8 cellular contexts compared by ENCODE assay signal in the genomic region with DNA sequence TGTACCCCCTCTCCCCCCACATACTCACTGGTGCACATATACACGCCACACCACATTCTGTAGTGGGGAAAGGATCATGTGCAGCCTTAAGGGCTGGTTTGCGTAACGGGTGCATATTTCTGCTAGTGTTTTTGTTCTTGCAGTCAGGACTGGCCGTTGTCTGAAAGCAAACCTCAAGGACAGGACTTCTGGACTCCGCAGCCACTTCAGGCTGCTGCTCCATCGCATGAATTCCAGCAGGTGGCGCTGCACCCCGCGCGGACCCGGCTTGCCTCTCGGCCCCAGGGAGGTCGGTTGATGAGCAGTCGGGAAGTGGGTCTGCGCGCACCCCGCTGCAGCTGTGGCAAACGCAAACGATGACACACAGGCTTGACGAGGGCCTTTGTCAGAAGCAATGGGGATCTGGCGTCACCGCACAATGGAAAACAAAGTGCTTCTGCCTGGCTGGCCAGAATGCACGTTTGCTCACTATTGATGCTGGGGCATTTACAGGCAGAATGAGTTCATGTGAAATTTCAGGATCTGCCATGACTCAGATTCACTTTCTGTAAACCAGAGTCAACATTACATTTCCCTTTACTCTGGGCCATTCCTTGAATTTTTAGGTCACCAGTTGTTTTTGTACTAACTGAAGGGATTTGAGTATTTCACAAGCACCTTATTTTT. TPM values are rescaled to one million over a fixed set of nuclear protein-coding genes. Genes with fewer than 3 reads are reported as not detected.
DNase-seq lines count a peak whose midpoint lies in the region; ATAC-seq and TF ChIP-seq lines count a peak whose summit lies in the region.

No MANE protein-coding gene starts in this region.

- no peak overlapping the region for H3K9ac ChIP-seq in NT2/D1 (ENCODE audit: insufficient read length, low read depth)
- H3K9ac ChIP-seq in endodermal cell (ENCODE audit: extremely low read depth, low read length, poor library complexity, severe bottlenecking): peak overlapping the region; percentile 8

- H3K27ac Mint-ChIP-seq in endodermal cell: peak overlapping the region; percentile 16

- peak overlapping the region; percentile 85 for H3K27ac ChIP-seq in endodermal cell (ENCODE audit: low read depth, low read length)
- H3K27ac ChIP-seq in mesodermal cell (ENCODE audit: low read depth, low read length, severe bottlenecking): peak overlapping the region; percentile 98

- H3K9me3 ChIP-seq in NT2/D1 (ENCODE audit: insufficient read depth, low read length) (no peaks in the 10 kb centered on the region), endodermal cell (ENCODE audit: control insufficient read depth, low read length) (no peaks in the 10 kb centered on the region), mesodermal cell (ENCODE audit: control insufficient read depth, low read length) (no peaks in the 10 kb centered on the region)

- 2 to 6% methylated on average over 15 to 23 of the region's 23 CpGs for whole genome bisulfite sequencing in endodermal cell (ENCODE audit: insufficient coverage in 1 of 2, insufficient read length in 1 of 2), 2 experiments
- WGBS in mesodermal cell (ENCODE audit: insufficient coverage in 2 of 2), 2 experiments: 2% methylated on average over 20 to 21 of the region's 23 CpGs

- H3K4me1 ChIP-seq in NT2/D1 (ENCODE audit: insufficient read depth, insufficient read length) (no peaks in the 10 kb centered on the region), endodermal cell (ENCODE audit: control insufficient read depth, insufficient read depth, low read length) (peaks cover 19% of the 10 kb centered on the region), mesodermal cell (ENCODE audit: control insufficient read depth, insufficient read depth, low read length, poor library complexity, severe bottlenecking) (peaks cover 37% of the 10 kb centered on the region)

- H3K36me3 ChIP-seq in NT2/D1 (ENCODE audit: insufficient read depth, insufficient read length, low read length): no peaks in the 10 kb centered on the region
- H3K36me3 ChIP-seq in endodermal cell (ENCODE audit: control insufficient read depth, insufficient read depth, low read length): no peaks in the 10 kb centered on the region
- H3K36me3 ChIP-seq in mesodermal cell (ENCODE audit: control insufficient read depth, insufficient read depth, low read length): no peaks in the 10 kb centered on the region

- no peaks in the 10 kb centered on the region for H3K27me3 Mint-ChIP-seq in endodermal cell (ENCODE audit: insufficient read depth)

- peak; percentile 89 for DNase-seq in COR-L47 (lab: John Stamatoyannopoulos, UW)
- DNase-seq in HT-29 (ENCODE audit: low spot score): peak; percentile 83
- peak; percentile 69 for DNase-seq in NT2/D1 (ENCODE audit: low read depth, low spot score)
- peak; percentile 93 for DNase-seq in activated CD8-positive, alpha-beta memory T cell treated with anti-CD3 and anti-CD28 coated beads, Interleukin-2, amount 50 U/mL, for 4 hours
- peak; percentile 97 for DNase-seq in endodermal cell
- peak; percentile 78 to 91 for DNase-seq in stimulated activated CD8-positive, alpha-beta memory T cell treated with anti-CD3 and anti-CD28 coated beads, Interleukin-15, amount 100 ng/mL, for 4 hours (ENCODE audit: low read depth in 2 of 2)

- no peaks in the 10 kb centered on the region for H3K36me3 Mint-ChIP-seq in endodermal cell (ENCODE audit: low read depth)

- peak overlapping the region; percentile 15 for H3K4me3 Mint-ChIP-seq in endodermal cell

- H3K27me3 ChIP-seq in NT2/D1 (ENCODE audit: insufficient read depth, insufficient read length): no peaks in the 10 kb centered on the region
- H3K27me3 ChIP-seq in endodermal cell (ENCODE audit: control insufficient read depth, insufficient read depth, low read length, poor library complexity, severe bottlenecking): no peaks in the 10 kb centered on the region

- peaks cover 56% of the 10 kb centered on the region for H3K4me1 Mint-ChIP-seq in endodermal cell

- H3K4me3 ChIP-seq in NT2/D1 (ENCODE audit: insufficient read length, low read depth): no peak overlapping the region
- H3K4me3 ChIP-seq in endodermal cell (ENCODE audit: low read length): peak overlapping the region; percentile 20
- H3K4me3 ChIP-seq in mesodermal cell (ENCODE audit: extremely low read depth, insufficient read depth, low read length, poor library complexity, severe bottlenecking): no peak overlapping the region

- ATAC-seq in GM21381 (IDR thresholded peaks at IDR 0.05; ENCODE audit: unreplicated experiment): peak; percentile 88

- peak; percentile 99 for TF ChIP-seq CTCF in endodermal cell (conservative IDR thresholded peaks at IDR 0.05)

- no peaks in the 10 kb centered on the region for H3K9me3 Mint-ChIP-seq in endodermal cell

RNA-seq across cellular contexts. Expression of a gene that starts 36.3 kb away (rescaled TPM):
- 6.5 and 7.0 TPM in 2 replicates for total RNA-seq in HT-29 (2014; rRNA removed; shearing (Covaris generic))
- 10 to 100 TPM; 18.9 to 26.3 TPM for total RNA-seq in endodermal cell
- 33.6 TPM for polyA plus RNA-seq in endodermal cell (2013, experiment 1 of 2)
- polyA plus RNA-seq in endodermal cell (2013, experiment 2 of 2): 34.9 TPM
- 80.8 TPM for polyA plus RNA-seq in mesodermal cell (2013, experiment 1 of 2)
- 81.5 TPM for polyA plus RNA-seq in mesodermal cell (2013, experiment 2 of 2)
